In the genomic region with DNA sequence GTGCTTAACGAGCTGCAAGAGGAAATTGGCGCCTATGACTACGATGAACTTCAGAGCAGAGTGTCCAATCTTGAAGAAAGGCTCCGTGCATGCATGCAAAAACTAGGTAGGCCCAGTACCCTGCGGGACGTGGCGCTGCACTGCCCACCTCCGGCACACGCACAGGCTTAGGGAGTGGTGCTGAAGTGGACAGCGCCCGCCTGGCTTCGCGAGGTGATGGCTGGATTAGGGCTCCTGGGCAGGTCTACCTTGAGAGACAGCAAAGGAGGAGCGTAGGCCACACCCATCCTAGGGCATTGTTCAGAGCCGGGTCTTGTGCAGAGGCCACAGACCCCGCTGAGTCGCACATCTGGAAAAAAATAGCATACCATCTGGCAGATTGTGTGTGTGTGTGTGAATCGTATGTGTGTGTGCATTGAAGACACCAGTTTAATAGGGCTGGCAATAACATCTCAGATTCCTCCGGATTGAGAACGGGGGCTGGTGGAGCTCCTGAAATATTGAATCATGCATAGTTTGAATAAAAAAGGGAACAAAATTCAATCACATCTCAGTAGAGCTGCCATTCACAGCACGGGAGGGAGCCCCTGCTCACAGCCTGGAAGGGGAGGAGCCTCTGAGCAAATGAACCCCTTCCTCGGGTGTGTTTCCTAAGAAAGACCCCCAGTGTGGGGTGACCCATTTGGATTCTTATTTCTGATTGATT, we compare ENCODE assay signal across 11 cellular contexts. TPM values are rescaled to one million over a fixed set of nuclear protein-coding genes. Genes with fewer than 3 reads are reported as not detected.
DNase-seq lines count a peak whose midpoint lies in the region; ATAC-seq, FAIRE-seq and TF ChIP-seq lines count a peak whose summit lies in the region.
"Had no signal": no experiment of that assay in that cellular context is flagged by ENCODE, and none has a peak within 500 bp of the region (broad histone marks: within the 10 kb centered on the region; RNA-seq: fewer than 3 reads in every experiment).

No MANE protein-coding gene starts in this region.

- DNase-seq in Right ventricle myocardium superior = no peak
- DNase-seq in left ventricle myocardium inferior = no peak
- DNase-seq in RKO (ENCODE audit: low spot score) = peak; percentile 28
- DNase-seq in fibroblast of villous mesenchyme (ENCODE audit: low read depth) = peak; percentile 3
- peak; percentile 57 for DNase-seq in urothelium cell line (ENCODE audit: low spot score)
- DNase-seq in effector CD8-positive, alpha-beta T cell (lab: John Stamatoyannopoulos, UW) = no peak
- DNase-seq in NCI-H2029 treated with DMSO at 0.1 percent for 48 hours (lab: John Stamatoyannopoulos, UW) = no peak
- DNase-seq: CD4-positive, alpha-beta memory T cell; small intestine had no signal

- peak; percentile 50 for FAIRE-seq in urothelium cell line (lab: Jason Lieb, UNC)
- FAIRE-seq: small intestine, TTC549 had no signal

- H3K27me3 ChIP-seq in left ventricle myocardium inferior (ENCODE audit: low read depth) = peaks cover 43% of the 10 kb centered on the region

- H3K27ac ChIP-seq in left ventricle myocardium inferior (replicated peaks) = no peak overlapping the region

- no peak for TF ChIP-seq CTCF in left ventricle myocardium inferior (IDR thresholded peaks at IDR 0.05; ENCODE audit: borderline replicate concordance)
- TF ChIP-seq CTCF in fibroblast of villous mesenchyme (IDR thresholded peaks at IDR 0.05; ENCODE audit: insufficient read depth, low read depth, low read length) = no peak

- H3K4me3 ChIP-seq in left ventricle myocardium inferior (no peak overlapping the region), fibroblast of villous mesenchyme (ENCODE audit: low read depth, low read length) (no peak overlapping the region)

- ATAC-seq in Right ventricle myocardium superior (ENCODE audit: poor library complexity) (peak; percentile 60), HG02973 (IDR thresholded peaks at IDR 0.05; ENCODE audit: unreplicated experiment) (no peak)

- H3K9me3 ChIP-seq in left ventricle myocardium inferior (replicated peaks) = no peaks in the 10 kb centered on the region

- intact Hi-C loops in Right ventricle myocardium superior (cut with DNase I) (no loop called here), left ventricle myocardium inferior (cut with micrococcal nuclease) (loop anchor here (10.0 kb wide), 1 partner anchor 246 kb away; no protein-coding TSS in a partner anchor)

- no peaks in the 10 kb centered on the region for H3K36me3 ChIP-seq in left ventricle myocardium inferior

- H3K4me1 ChIP-seq in left ventricle myocardium inferior = peaks cover 11% of the 10 kb centered on the region

RNA-seq across cellular contexts. Expression of gene OLFM1, which starts 11.1 kb away (rescaled TPM):
- 11.9 TPM for total RNA-seq in Right ventricle myocardium superior
- 10.0 TPM for total RNA-seq in left ventricle myocardium inferior
- 0.43 and 0.64 TPM in 2 replicates for total RNA-seq in fibroblast of villous mesenchyme
- total RNA-seq: CD4-positive, alpha-beta memory T cell had no signal

Comparison
In these comparisons a context has a peak if more than half of its experiments do, and no peak if none do; other contexts are left out.
1. DNase-seq: peak in RKO (single experiment), fibroblast of villous mesenchyme (single experiment) and urothelium cell line (single experiment); none in Right ventricle myocardium superior (single experiment), left ventricle myocardium inferior (single experiment), effector CD8-positive, alpha-beta T cell (single experiment) and NCI-H2029 treated with DMSO at 0.1 percent for 48 hours (single experiment).